Comparison of ENCODE assay signal across 19 cellular contexts in genomic region chr6:24504642-24505586, GRCh38. TPM values are rescaled to one million over a fixed set of nuclear protein-coding genes. Genes with fewer than 3 reads are reported as not detected.
DNase-seq lines count a peak whose midpoint lies in the region; ATAC-seq, FAIRE-seq and TF ChIP-seq lines count a peak whose summit lies in the region.
"Had no signal": no experiment of that assay in that cellular context is flagged by ENCODE, and none has a peak within 500 bp of the region (broad histone marks: within the 10 kb centered on the region; RNA-seq: fewer than 3 reads in every experiment).

No MANE protein-coding gene starts in this region.

- H3K4me1 ChIP-seq in small intestine (ENCODE audit: control insufficient read depth in 2 of 2, insufficient read depth in 1 of 2, low read depth in 1 of 2, low read length in 1 of 2), result no peaks in the 10 kb centered on the region
- H3K4me1 ChIP-seq: breast epithelium had no signal

- no peaks in the 10 kb centered on the region for H3K9me3 ChIP-seq in small intestine (ENCODE audit: control insufficient read depth, low read depth)
- H3K9me3 ChIP-seq: breast epithelium had no signal

- FAIRE-seq in small intestine (lab: Jason Lieb, UNC), result no peak
- FAIRE-seq: endothelial cell of umbilical vein, RCC 7860, TTC549 had no signal

- intact Hi-C loops in left colon (cut with DNase I, micrococcal nuclease), result no loop called here

- H3K4me3 ChIP-seq in small intestine (ENCODE audit: low read depth in 1 of 2, low read length in 2 of 2), result no peak overlapping the region
- H3K4me3 ChIP-seq: breast epithelium had no signal

- H3K27ac ChIP-seq in RWPE1 (no peak overlapping the region), small intestine (ENCODE audit: low read depth in 1 of 2, low read length in 1 of 2) (no peak overlapping the region)
- H3K27ac ChIP-seq: breast epithelium had no signal

- peak; percentile 91 for ATAC-seq in left colon
- ATAC-seq in GM18909 (IDR thresholded peaks at IDR 0.05; ENCODE audit: poor library complexity, unreplicated experiment), result no peak

- CTCF ChIA-PET in RWPE1 (lab: Yijun Ruan, JAX), result no interaction called here

- no peaks in the 10 kb centered on the region for H3K27me3 ChIP-seq in small intestine (ENCODE audit: control insufficient read depth in 2 of 2, insufficient read depth in 2 of 2, low read length in 2 of 2)
- H3K27me3 ChIP-seq: breast epithelium had no signal

- no peak for TF ChIP-seq CTCF in RWPE1 (conservative IDR thresholded peaks at IDR 0.05; ENCODE audit: low read depth)

- DNase-seq in EH (ENCODE audit: low read depth) (peak; percentile 11), RWPE1 (ENCODE audit: low spot score) (peak; percentile 13), left colon (peak; percentile 63 to 71), small intestine (peak; percentile 13), UCSD-AML1 (lab: John Stamatoyannopoulos, UW; ENCODE audit: unreplicated experiment) (no peak), NCI-H2196 treated with DMSO at 0.1 percent for 48 hours (lab: John Stamatoyannopoulos, UW; ENCODE audit: unreplicated experiment) (no peak), NCI-H1092 (lab: John Stamatoyannopoulos, UW) (no peak)
- DNase-seq: activated CD4-positive, alpha-beta T cell treated with anti-CD3 and anti-CD28 coated beads for 48 hours; dermis blood vessel endothelial cell; foreskin melanocyte; NCI-H1436; NCI-H2171; NCI-H774; SW 1271 had no signal

- 73 to 77% (median 74%) methylated on average over 14 of the region's 14 CpGs for WGBS in small intestine, 3 donors

- POLR2A ChIA-PET in RWPE1 (lab: Yijun Ruan, JAX; ENCODE audit: low non-redundant PET), result no interaction called here

- H3K36me3 ChIP-seq in small intestine (ENCODE audit: control insufficient read depth in 2 of 2, insufficient read depth in 2 of 2, low read length in 2 of 2), result no peaks in the 10 kb centered on the region
- H3K36me3 ChIP-seq: breast epithelium had no signal

RNA-seq across cellular contexts. Expression of gene ALDH5A1, which starts 10.1 kb away (rescaled TPM):
- 10 to 100 TPM; 13.9 to 18.3 TPM for total RNA-seq in left colon
- polyA plus RNA-seq in small intestine, result 1 to 10 TPM; 1.3 to 6.4 (median 2.2) TPM

RNA-seq across cellular contexts. Expression of gene GPLD1, which starts 15.5 kb away (rescaled TPM):
- under 1 TPM; 0.49 to 0.98 TPM for total RNA-seq in left colon
- under 1 TPM in 1 of 3 donors, not detected in 2; 0.28 TPM for polyA plus RNA-seq in small intestine

Comparison
In these comparisons a context has a peak if more than half of its experiments do, and no peak if none do; other contexts are left out.
1. DNase-seq: peak in EH (single experiment), RWPE1 (single experiment), left colon (2 of 2) and small intestine (single experiment); none in UCSD-AML1 (single experiment), NCI-H2196 treated with DMSO at 0.1 percent for 48 hours (single experiment) and NCI-H1092 (single experiment).